In the genomic region with DNA sequence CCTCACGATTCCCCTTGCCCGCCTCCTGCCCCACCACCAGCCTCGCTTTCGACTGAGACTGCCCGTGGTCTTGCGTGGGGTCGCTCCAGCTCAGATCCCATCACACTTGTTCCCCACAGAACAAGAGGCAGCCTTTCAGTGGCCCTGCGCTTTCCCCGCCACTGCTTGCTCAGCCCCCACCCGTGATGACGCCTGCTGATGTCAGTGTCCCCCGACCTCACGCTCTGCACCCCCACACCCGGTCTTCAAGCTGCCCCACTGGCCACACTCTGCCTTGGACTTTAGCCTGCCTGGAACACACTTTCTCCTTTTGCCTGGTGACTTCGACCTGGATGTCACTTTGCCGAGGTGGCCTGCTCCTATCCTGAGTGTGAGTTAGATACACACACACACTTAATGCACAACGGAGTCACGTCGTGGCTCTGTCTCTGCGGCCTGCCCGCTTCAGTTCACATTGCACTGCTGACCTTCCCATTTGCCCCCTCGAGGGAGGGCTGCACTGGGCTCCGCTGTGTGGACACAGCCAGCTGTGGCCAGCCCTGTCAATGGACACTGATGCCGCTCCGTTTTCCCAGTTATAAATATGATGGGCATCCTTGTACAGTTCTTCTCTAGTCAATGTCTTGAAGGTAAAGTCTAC, we compare ENCODE assay signal across 22 cellular contexts. TPM values are rescaled to one million over a fixed set of nuclear protein-coding genes. Genes with fewer than 3 reads are reported as not detected.
DNase-seq lines count a peak whose midpoint lies in the region; ATAC-seq, FAIRE-seq and TF ChIP-seq lines count a peak whose summit lies in the region.
"Had no signal": no experiment of that assay in that cellular context is flagged by ENCODE, and none has a peak within 500 bp of the region (broad histone marks: within the 10 kb centered on the region; RNA-seq: fewer than 3 reads in every experiment).

No MANE protein-coding gene starts in this region.

- in situ Hi-C loops in HepG2 (cut with HindIII; ENCODE audit: extremely low pct_ligation_motif_present, low pct_unique_long_range_greater_than_20kb) = no loop called here

- peak overlapping the region; percentile 25 for H3K27ac Mint-ChIP-seq in activated T-helper 17 cell treated with anti-CD3 and anti-CD28 coated beads, Interleukin-2, amount 50 U/mL, for 72 hours

- no peak overlapping the region for H3K9ac ChIP-seq in HepG2 (ENCODE audit: insufficient read depth, low read depth, low read length)

- no peaks in the 10 kb centered on the region for H3K9me3 ChIP-seq in HepG2 (ENCODE audit: low read length)
- H3K9me3 ChIP-seq: Caco-2 had no signal

- no peak overlapping the region for H2AFZ ChIP-seq in HepG2 (ENCODE audit: low read length)

- H3K4me3 Mint-ChIP-seq in activated T-helper 17 cell treated with anti-CD3 and anti-CD28 coated beads, Interleukin-2, amount 50 U/mL, for 72 hours = no peak overlapping the region
- H3K4me3 Mint-ChIP-seq: CD4-positive, CD25-positive, alpha-beta regulatory T cell; IgD-negative memory B cell had no signal

- CTCF ChIA-PET in HepG2 (lab: Yijun Ruan, JAX; ENCODE audit: low intra/inter-chr PET ratio, low total read pairs) = no interaction called here

- no peaks in the 10 kb centered on the region for H3K27me3 Mint-ChIP-seq in activated T-helper 17 cell treated with anti-CD3 and anti-CD28 coated beads, Interleukin-2, amount 50 U/mL, for 72 hours
- H3K27me3 Mint-ChIP-seq: CD4-positive, CD25-positive, alpha-beta regulatory T cell; IgD-negative memory B cell had no signal

- H3K4me1 ChIP-seq in HepG2 (ENCODE audit: insufficient read depth, low read length) = peaks cover 15% of the 10 kb centered on the region

- no peaks in the 10 kb centered on the region for H3K27me3 ChIP-seq in H7 (ENCODE audit: control insufficient read depth, insufficient read depth, low read length)
- no peaks in the 10 kb centered on the region for H3K27me3 ChIP-seq in HepG2 (ENCODE audit: control insufficient read depth in 1 of 2, insufficient read depth in 2 of 2, low read length in 2 of 2)
- H3K27me3 ChIP-seq: MG63 had no signal

- H3K79me2 ChIP-seq in HepG2 (ENCODE audit: insufficient read depth, low read length) = peaks cover 69% of the 10 kb centered on the region

- 96% methylated on average over 25 of the region's 25 CpGs for WGBS in HepG2 (ENCODE audit: low lambda C conversion rate)

- POLR2A ChIA-PET in HepG2 (lab: Yijun Ruan, JAX) = no interaction called here

- peak; percentile 27 for DNase-seq in H7
- DNase-seq in HepG2 (ENCODE audit: low spot score) = no peak
- no peak for DNase-seq in sciatic nerve (ENCODE audit: low spot score)
- DNase-seq in DMS153 (lab: John Stamatoyannopoulos, UW) = no peak
- DNase-seq: Caco-2; CD4-positive, CD25-positive, alpha-beta regulatory T cell; DMS 273 treated with DMSO at 0.1 percent for 48 hours; DND-41; Kasumi-1; MG63; NCI-H1417 treated with DMSO at 0.1 percent for 48 hours; NCI-H187; NCI-H446; NCI-H526 had no signal

- H3K4me2 ChIP-seq in HepG2 (ENCODE audit: low read depth, low read length) = no peak overlapping the region

- H3K4me3 ChIP-seq in H7 (ENCODE audit: insufficient read depth, low read depth, low read length) (no peak overlapping the region), HepG2 (replicated peaks in 1 of 3; ENCODE audit: insufficient read depth in 1 of 3, low read depth in 2 of 3, low read length in 3 of 3) (no peak overlapping the region)
- H3K4me3 ChIP-seq: GM12878, MG63 had no signal

- FAIRE-seq in HepG2 (lab: Jason Lieb, UNC) = no peak
- FAIRE-seq: H1, HTR-8/SVneo had no signal

- H4K20me1 ChIP-seq in HepG2 (ENCODE audit: insufficient read depth, low read length) = peaks cover 12% of the 10 kb centered on the region; the same call in 1 of the 2 replicates

- no peaks in the 10 kb centered on the region for H3K36me3 ChIP-seq in H7 (replicated peaks; ENCODE audit: control insufficient read depth, insufficient read depth, low read length)
- peaks cover 4 to 34% of the 10 kb centered on the region in 2 experiments for H3K36me3 ChIP-seq in HepG2 (replicated peaks in 1 of 2; ENCODE audit: control insufficient read depth in 1 of 2, insufficient read depth in 2 of 2, low read length in 2 of 2)

- no peak for TF ChIP-seq CTCF in HepG2 (CRISPR knock-in tag; IDR thresholded peaks at IDR 0.05)

- no TSS peak for BruUV-seq in HepG2 (replicated peaks; lab: Mats Ljungman, UMichigan)

- no peak for TF ChIP-seq POLR2A in HepG2 (IDR thresholded peaks at IDR 0.05; ENCODE audit: insufficient read depth in 1 of 2, low read depth in 2 of 2, low read length in 2 of 2)

- TF ChIP-seq RAD21 in HepG2 (CRISPR knock-in tag; IDR thresholded peaks at IDR 0.05) = no peak

- no peak for TF ChIP-seq EP300 in HepG2 (IDR thresholded peaks at IDR 0.05; ENCODE audit: low read depth in 2 of 2, low read length in 2 of 2)
- TF ChIP-seq EP300 in HepG2 (CRISPR knock-in tag; IDR thresholded peaks at IDR 0.05; ENCODE audit: borderline replicate concordance) = no peak

- intact Hi-C loops in HepG2 (cut with micrococcal nuclease; ENCODE audit: unreplicated experiment) = no loop called here
- intact Hi-C loops in sciatic nerve (cut with DNase I) = no loop called here

- peaks cover 35% of the 10 kb centered on the region for H3K36me3 Mint-ChIP-seq in activated T-helper 17 cell treated with anti-CD3 and anti-CD28 coated beads, Interleukin-2, amount 50 U/mL, for 72 hours (ENCODE audit: low read depth)

- peaks cover 29% of the 10 kb centered on the region for H3K4me1 Mint-ChIP-seq in activated T-helper 17 cell treated with anti-CD3 and anti-CD28 coated beads, Interleukin-2, amount 50 U/mL, for 72 hours

- H3K9me3 Mint-ChIP-seq in activated T-helper 17 cell treated with anti-CD3 and anti-CD28 coated beads, Interleukin-2, amount 50 U/mL, for 72 hours = no peaks in the 10 kb centered on the region
- H3K9me3 Mint-ChIP-seq: IgD-negative memory B cell had no signal

- no peak overlapping the region for H3K27ac ChIP-seq in HepG2 (ENCODE audit: extremely low read length, insufficient read depth, low read length)

- no peak for ATAC-seq in activated T-helper 17 cell treated with anti-CD3 and anti-CD28 coated beads, Interleukin-2, amount 50 U/mL, for 72 hours (replicated peaks)
- no peak for ATAC-seq in HepG2
- ATAC-seq in sciatic nerve = peak; percentile 14
- ATAC-seq in HG03457 (IDR thresholded peaks at IDR 0.05; ENCODE audit: unreplicated experiment) = no peak
- ATAC-seq in GM18498 (IDR thresholded peaks at IDR 0.05; ENCODE audit: unreplicated experiment) = no peak
- ATAC-seq: GM12878, Right ventricle myocardium inferior had no signal

TF ChIP-seq in HepG2, 621 proteins besides CTCF, POLR2A, EP300 and RAD21:
- TF ChIP-seq AGO2 (optimal IDR thresholded peaks at IDR 0.05; ENCODE audit: low read depth, low read length) (peak; percentile 26), ZNF143 (CRISPR knock-in tag; IDR thresholded peaks at IDR 0.05) (no peak), ZNF138 (CRISPR knock-in tag; IDR thresholded peaks at IDR 0.05; ENCODE audit: low read depth) (no peak), MTA1 (CRISPR knock-in tag; IDR thresholded peaks at IDR 0.05; ENCODE audit: borderline replicate concordance) (peak; percentile 31; the same call in 1 of the 2 replicates)
- TF ChIP-seq, protein P1, sequence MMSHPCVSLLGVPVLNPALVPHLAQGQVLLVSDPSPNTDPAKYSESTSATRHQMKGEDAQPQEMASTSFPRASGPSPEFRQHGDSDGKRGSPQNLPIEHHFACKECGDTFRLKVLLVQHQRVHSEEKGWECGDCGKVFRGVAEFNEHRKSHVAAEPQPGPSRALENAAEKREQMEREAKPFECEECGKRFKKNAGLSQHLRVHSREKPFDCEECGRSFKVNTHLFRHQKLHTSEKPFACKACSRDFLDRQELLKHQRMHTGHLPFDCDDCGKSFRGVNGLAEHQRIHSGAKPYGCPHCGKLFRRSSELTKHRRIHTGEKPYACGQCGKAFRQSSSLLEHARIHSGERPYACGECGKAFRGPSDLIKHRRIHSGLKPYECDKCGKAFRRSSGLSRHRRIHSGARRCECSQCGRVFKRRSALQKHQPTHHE (CRISPR knock-in tag; IDR thresholded peaks at IDR 0.05; ENCODE audit: borderline replicate concordance) = no peak
TF ChIP-seq in HepG2: peak in this region for 2.

RNA-seq across cellular contexts. Expression of a gene that starts 13.0 kb away (rescaled TPM):
- 9.2 and 11.4 TPM in 2 replicates for total RNA-seq in H7 (2014; rRNA removed; shearing (Covaris generic))
- total RNA-seq in activated T-helper 17 cell treated with anti-CD3 and anti-CD28 coated beads, Interleukin-2, amount 50 U/mL, for 72 hours = 10 to 100 TPM; 44.8 to 100.0 TPM
- total RNA-seq in HepG2 (2016; rRNA removed; fragmentation: Illumina TruSeq; extraction: Trizol) (46.8 and 54.4 TPM in 2 replicates), sciatic nerve (51.8 TPM)
- total RNA-seq in HepG2 (2016; cell fraction: cytosol; rRNA removed; fragmentation: Illumina TruSeq; extraction: Trizol; ENCODE audit: low read depth) = 14.8 and 16.1 TPM in 2 replicates
- 41.2 and 56.0 TPM in 2 replicates for total RNA-seq in HepG2 (2016; cell fraction: insoluble cytoplasmic fraction; rRNA removed; fragmentation: Illumina TruSeq; extraction: Trizol)
- 53.6 and 57.0 TPM in 2 replicates for total RNA-seq in HepG2 (2016; cell fraction: membrane; rRNA removed; fragmentation: Illumina TruSeq; extraction: Trizol)
- 49.6 and 56.0 TPM in 2 replicates for total RNA-seq in HepG2 (2016; cell fraction: nucleus; rRNA removed; fragmentation: Illumina TruSeq; extraction: Trizol)
- 32.2 and 40.5 TPM in 2 replicates for polyA plus RNA-seq in HepG2 (2011; rRNA removed)
- polyA plus RNA-seq in HepG2 (2011; cell fraction: cytosol; rRNA removed) = 34.8 and 46.1 TPM in 2 replicates
- 58.5 and 63.8 TPM in 2 replicates for polyA plus RNA-seq in HepG2 (2011; cell fraction: nucleus; rRNA removed)
- 30.3 and 31.7 TPM in 2 replicates for polyA plus RNA-seq in HepG2 (2012)
- polyA plus RNA-seq in HepG2 (2016; cell fraction: cytosol; fragmentation: Illumina TruSeq; extraction: Trizol; ENCODE audit: low read depth) = 19.7 and 23.3 TPM in 2 replicates
- polyA plus RNA-seq in HepG2 (2016; cell fraction: insoluble cytoplasmic fraction; fragmentation: Illumina TruSeq; extraction: Trizol; ENCODE audit: low read depth) = 37.4 and 44.0 TPM in 2 replicates
- 43.7 and 47.5 TPM in 2 replicates for polyA plus RNA-seq in HepG2 (2016; cell fraction: membrane; fragmentation: Illumina TruSeq; extraction: Trizol; ENCODE audit: low read depth)
- polyA plus RNA-seq in HepG2 (2016; cell fraction: nucleus; fragmentation: Illumina TruSeq; extraction: Trizol; ENCODE audit: insufficient read depth, low read depth) = 78.1 and 78.9 TPM in 2 replicates
- polyA minus RNA-seq in HepG2 (2011; rRNA and poly(A)+ RNA removed; ENCODE audit: low replicate concordance) = 56.4 and 145 TPM in 2 replicates
- 41.5 and 50.9 TPM in 2 replicates for polyA minus RNA-seq in HepG2 (2011; cell fraction: cytosol; rRNA and poly(A)+ RNA removed)
- polyA minus RNA-seq in HepG2 (2011; cell fraction: nucleus; rRNA and poly(A)+ RNA removed) = 28.1 and 33.7 TPM in 2 replicates
